Comparison of ENCODE assay signal across 20 cellular contexts in genomic region chr1:237269938-237270337, GRCh38.
DNase-seq lines count a peak whose midpoint lies in the region; ATAC-seq, FAIRE-seq and TF ChIP-seq lines count a peak whose summit lies in the region.
"Had no signal": no experiment of that assay in that cellular context is flagged by ENCODE, and none has a peak within 500 bp of the region (broad histone marks: within the 10 kb centered on the region; RNA-seq: fewer than 3 reads in every experiment).

No MANE protein-coding gene starts in this region.

- CTCF ChIA-PET in GM12878 (lab: Yijun Ruan, JAX) = no interaction called here

- H3K36me3 ChIP-seq in GM12878 (ENCODE audit: control insufficient read depth in 2 of 2, insufficient read depth in 2 of 2, low read length in 1 of 2) (no peaks in the 10 kb centered on the region), tibial artery (no peaks in the 10 kb centered on the region), Karpas-422 (ENCODE audit: insufficient read depth, low read length) (no peaks in the 10 kb centered on the region)
- H3K36me3 ChIP-seq: BLaER1 had no signal

- no peak overlapping the region for H3K27ac ChIP-seq in GM12878 (ENCODE audit: control insufficient read depth, insufficient read depth)
- H3K27ac ChIP-seq in tibial artery = no peak overlapping the region
- no peak overlapping the region for H3K27ac ChIP-seq in Karpas-422 (ENCODE audit: low read length)
- H3K27ac ChIP-seq: BLaER1 had no signal

- no peak overlapping the region for H3K4me3 ChIP-seq in GM12878
- no peak overlapping the region for H3K4me3 ChIP-seq in tibial artery
- H3K4me3 ChIP-seq in Karpas-422 (ENCODE audit: low read length) = no peak overlapping the region
- H3K4me3 ChIP-seq: BLaER1 had no signal

- H3K9ac ChIP-seq in GM12878 (ENCODE audit: control insufficient read depth, insufficient read depth, low read length) (no peak overlapping the region), Karpas-422 (ENCODE audit: low read length) (no peak overlapping the region)
- H3K9ac ChIP-seq: BLaER1 had no signal

- no peak for DNase-seq in GM12878 (ENCODE audit: low read depth, low spot score)
- no peak for DNase-seq in tibial artery
- DNase-seq in Karpas-422 = no peak
- DNase-seq: activated CD4-positive, alpha-beta memory T cell treated with anti-CD3 and anti-CD28 coated beads for 36 hours; amniotic stem cell; endodermal cell; GDM1; GOT3; MM.1S; NCI-H1694; NCI-H446 treated with DMSO at 0.1 percent for 48 hours; stimulated activated CD4-positive, alpha-beta T cell treated with anti-CD3 and anti-CD28 coated beads, Interleukin-2, amount 100 ng/mL, for 48 hours had no signal

- no peak for FAIRE-seq in GM12878 (lab: Jason Lieb, UNC)
- FAIRE-seq: GM12892, islet of Langerhans had no signal

- SMC1A ChIA-PET in GM12878 (lab: Charles Lee; ENCODE audit: uncharacterized antibody, unreplicated experiment) = no interaction called here

- no peaks in the 10 kb centered on the region for H3K27me3 ChIP-seq in GM12878 (replicated peaks in 1 of 2; ENCODE audit: control insufficient read depth in 2 of 2, insufficient read depth in 2 of 2, low read length in 1 of 2)
- no peaks in the 10 kb centered on the region for H3K27me3 ChIP-seq in tibial artery
- H3K27me3 ChIP-seq in Karpas-422 (ENCODE audit: low read length) = no peaks in the 10 kb centered on the region
- H3K27me3 ChIP-seq: BLaER1 had no signal

- no peak overlapping the region for H2AFZ ChIP-seq in GM12878 (ENCODE audit: control insufficient read depth, low read depth, low read length)
- no peak overlapping the region for H2AFZ ChIP-seq in Karpas-422 (ENCODE audit: low read length)

- H3K9me3 ChIP-seq in GM12878 (replicated peaks; ENCODE audit: control insufficient read depth, insufficient read depth, low read length) = no peaks in the 10 kb centered on the region
- H3K9me3 ChIP-seq in tibial artery = no peaks in the 10 kb centered on the region
- no peaks in the 10 kb centered on the region for H3K9me3 ChIP-seq in Karpas-422 (ENCODE audit: low read length)
- H3K9me3 ChIP-seq: BLaER1 had no signal

- H3K9me2 ChIP-seq in Karpas-422 (replicated peaks; ENCODE audit: insufficient read depth, low read length) = no peaks in the 10 kb centered on the region

- peak; percentile 54 for ATAC-seq in GM18517 (IDR thresholded peaks at IDR 0.05; ENCODE audit: unreplicated experiment)
- ATAC-seq in GM19035 (IDR thresholded peaks at IDR 0.05; ENCODE audit: unreplicated experiment) = peak; percentile 62
- ATAC-seq in HG02973 (IDR thresholded peaks at IDR 0.05; ENCODE audit: unreplicated experiment) = peak; percentile 68
- peak; percentile 66 for ATAC-seq in GM12878
- ATAC-seq in HG03025 (IDR thresholded peaks at IDR 0.05; ENCODE audit: low FRiP score, unreplicated experiment) = no peak
- ATAC-seq: Right ventricle myocardium inferior had no signal

- no peaks in the 10 kb centered on the region for H3K79me2 ChIP-seq in GM12878 (ENCODE audit: control insufficient read depth, insufficient read depth, low read length)
- no peaks in the 10 kb centered on the region for H3K79me2 ChIP-seq in Karpas-422 (ENCODE audit: low read length)

- POLR2A ChIA-PET in GM12878 (lab: Charles Lee) = no interaction called here

- TF ChIP-seq CTCF in GM12878 (IDR thresholded peaks at IDR 0.05 in 2 of 3, conservative IDR thresholded peaks at IDR 0.05 in 1 of 3; ENCODE audit: control insufficient read depth in 2 of 3, extremely low read depth in 1 of 3, insufficient read depth in 1 of 3, low read depth in 3 of 3, low read length in 3 of 3) (no peak), tibial artery (IDR thresholded peaks at IDR 0.05) (no peak)

- no peaks in the 10 kb centered on the region for H4K20me1 ChIP-seq in GM12878 (ENCODE audit: control insufficient read depth, insufficient read depth)
- no peaks in the 10 kb centered on the region for H4K20me1 ChIP-seq in Karpas-422 (ENCODE audit: insufficient read depth, low read depth, low read length)
- H4K20me1 ChIP-seq: BLaER1 had no signal

- H3K4me2 ChIP-seq in GM12878 (ENCODE audit: control insufficient read depth, insufficient read depth) (no peak overlapping the region), Karpas-422 (ENCODE audit: low read depth, low read length, poor library complexity, severe bottlenecking) (no peak overlapping the region)
- H3K4me2 ChIP-seq: BLaER1 had no signal

- TF ChIP-seq POLR2A in GM12878 (IDR thresholded peaks at IDR 0.05; ENCODE audit: low read depth, low read length) = no peak

- no TSS peak for BruUV-seq in GM12878 (replicated peaks; lab: Mats Ljungman, UMichigan)

- RAD21 ChIA-PET in GM12878 (lab: Charles Lee; ENCODE audit: unreplicated experiment) = no interaction called here

- H3K4me1 ChIP-seq in GM12878 (ENCODE audit: control insufficient read depth, insufficient read depth, low read length) = no peaks in the 10 kb centered on the region
- H3K4me1 ChIP-seq in tibial artery = peaks cover 0 to 14% (median 3%) of the 10 kb centered on the region in 4 donors
- H3K4me1 ChIP-seq in Karpas-422 (ENCODE audit: low read length) = no peaks in the 10 kb centered on the region
- H3K4me1 ChIP-seq: BLaER1 had no signal

- in situ Hi-C loops in GM12878 (cut with MboI) = no loop called here

- intact Hi-C loops in GM12878 (cut with micrococcal nuclease; ENCODE audit: unreplicated experiment) = no loop called here
- intact Hi-C loops in tibial artery (cut with DNase I; ENCODE audit: low total_unique reads) = no loop called here

- TF ChIP-seq EP300 in GM12878 (IDR thresholded peaks at IDR 0.05; ENCODE audit: borderline replicate concordance in 1 of 2, control insufficient read depth in 1 of 2, low read depth in 2 of 2, low read length in 2 of 2) = peak in 1 of 2 experiments; percentile 28; a peak in 1 of 4 replicates

- 1% methylated on average over 4 of the region's 4 CpGs for WGBS in GM12878 (ENCODE audit: insufficient coverage, insufficient replicate concordance, low lambda C conversion rate, missing lambda C conversion rate)

- TF ChIP-seq RAD21 in GM12878 (IDR thresholded peaks at IDR 0.05; ENCODE audit: insufficient read depth, low read depth, low read length) = no peak

TF ChIP-seq in GM12878, 131 proteins besides CTCF, POLR2A, EP300 and RAD21:
- TF ChIP-seq JUNB (IDR thresholded peaks at IDR 0.05) (peak; percentile 29; the same call in 1 of the 2 replicates), MYC (IDR thresholded peaks at IDR 0.05; ENCODE audit: insufficient read depth, insufficient read length, insufficient replicate concordance, low read length, severe bottlenecking) (no peak), NR2F1 (conservative IDR thresholded peaks at IDR 0.05) (0 out of 2 replicates have a peak, but pooled peaks have one; percentile 26), BHLHE40 (IDR thresholded peaks at IDR 0.05; ENCODE audit: borderline replicate concordance in 1 of 2, low read depth in 2 of 2, low read length in 1 of 2) (no peak), RFX5 (IDR thresholded peaks at IDR 0.05; ENCODE audit: low read depth, low read length) (no peak), MEF2B (IDR thresholded peaks at IDR 0.05; ENCODE audit: partially characterized antibody, poor library complexity, severe bottlenecking) (no peak)
- TF ChIP-seq, protein P1, sequence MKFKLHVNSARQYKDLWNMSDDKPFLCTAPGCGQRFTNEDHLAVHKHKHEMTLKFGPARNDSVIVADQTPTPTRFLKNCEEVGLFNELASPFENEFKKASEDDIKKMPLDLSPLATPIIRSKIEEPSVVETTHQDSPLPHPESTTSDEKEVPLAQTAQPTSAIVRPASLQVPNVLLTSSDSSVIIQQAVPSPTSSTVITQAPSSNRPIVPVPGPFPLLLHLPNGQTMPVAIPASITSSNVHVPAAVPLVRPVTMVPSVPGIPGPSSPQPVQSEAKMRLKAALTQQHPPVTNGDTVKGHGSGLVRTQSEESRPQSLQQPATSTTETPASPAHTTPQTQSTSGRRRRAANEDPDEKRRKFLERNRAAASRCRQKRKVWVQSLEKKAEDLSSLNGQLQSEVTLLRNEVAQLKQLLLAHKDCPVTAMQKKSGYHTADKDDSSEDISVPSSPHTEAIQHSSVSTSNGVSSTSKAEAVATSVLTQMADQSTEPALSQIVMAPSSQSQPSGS (IDR thresholded peaks at IDR 0.05; ENCODE audit: low read length) = no peak
- TF ChIP-seq, protein P2, sequence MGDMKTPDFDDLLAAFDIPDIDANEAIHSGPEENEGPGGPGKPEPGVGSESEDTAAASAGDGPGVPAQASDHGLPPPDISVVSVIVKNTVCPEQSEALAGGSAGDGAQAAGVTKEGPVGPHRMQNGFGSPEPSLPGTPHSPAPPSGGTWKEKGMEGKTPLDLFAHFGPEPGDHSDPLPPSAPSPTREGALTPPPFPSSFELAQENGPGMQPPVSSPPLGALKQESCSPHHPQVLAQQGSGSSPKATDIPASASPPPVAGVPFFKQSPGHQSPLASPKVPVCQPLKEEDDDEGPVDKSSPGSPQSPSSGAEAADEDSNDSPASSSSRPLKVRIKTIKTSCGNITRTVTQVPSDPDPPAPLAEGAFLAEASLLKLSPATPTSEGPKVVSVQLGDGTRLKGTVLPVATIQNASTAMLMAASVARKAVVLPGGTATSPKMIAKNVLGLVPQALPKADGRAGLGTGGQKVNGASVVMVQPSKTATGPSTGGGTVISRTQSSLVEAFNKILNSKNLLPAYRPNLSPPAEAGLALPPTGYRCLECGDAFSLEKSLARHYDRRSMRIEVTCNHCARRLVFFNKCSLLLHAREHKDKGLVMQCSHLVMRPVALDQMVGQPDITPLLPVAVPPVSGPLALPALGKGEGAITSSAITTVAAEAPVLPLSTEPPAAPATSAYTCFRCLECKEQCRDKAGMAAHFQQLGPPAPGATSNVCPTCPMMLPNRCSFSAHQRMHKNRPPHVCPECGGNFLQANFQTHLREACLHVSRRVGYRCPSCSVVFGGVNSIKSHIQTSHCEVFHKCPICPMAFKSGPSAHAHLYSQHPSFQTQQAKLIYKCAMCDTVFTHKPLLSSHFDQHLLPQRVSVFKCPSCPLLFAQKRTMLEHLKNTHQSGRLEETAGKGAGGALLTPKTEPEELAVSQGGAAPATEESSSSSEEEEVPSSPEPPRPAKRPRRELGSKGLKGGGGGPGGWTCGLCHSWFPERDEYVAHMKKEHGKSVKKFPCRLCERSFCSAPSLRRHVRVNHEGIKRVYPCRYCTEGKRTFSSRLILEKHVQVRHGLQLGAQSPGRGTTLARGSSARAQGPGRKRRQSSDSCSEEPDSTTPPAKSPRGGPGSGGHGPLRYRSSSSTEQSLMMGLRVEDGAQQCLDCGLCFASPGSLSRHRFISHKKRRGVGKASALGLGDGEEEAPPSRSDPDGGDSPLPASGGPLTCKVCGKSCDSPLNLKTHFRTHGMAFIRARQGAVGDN (IDR thresholded peaks at IDR 0.05) = no peak
- TF ChIP-seq, protein P3, sequence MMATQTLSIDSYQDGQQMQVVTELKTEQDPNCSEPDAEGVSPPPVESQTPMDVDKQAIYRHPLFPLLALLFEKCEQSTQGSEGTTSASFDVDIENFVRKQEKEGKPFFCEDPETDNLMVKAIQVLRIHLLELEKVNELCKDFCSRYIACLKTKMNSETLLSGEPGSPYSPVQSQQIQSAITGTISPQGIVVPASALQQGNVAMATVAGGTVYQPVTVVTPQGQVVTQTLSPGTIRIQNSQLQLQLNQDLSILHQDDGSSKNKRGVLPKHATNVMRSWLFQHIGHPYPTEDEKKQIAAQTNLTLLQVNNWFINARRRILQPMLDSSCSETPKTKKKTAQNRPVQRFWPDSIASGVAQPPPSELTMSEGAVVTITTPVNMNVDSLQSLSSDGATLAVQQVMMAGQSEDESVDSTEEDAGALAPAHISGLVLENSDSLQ (IDR thresholded peaks at IDR 0.05) = no peak
